ENCODE assay signal across 7 cellular contexts in the genomic region with DNA sequence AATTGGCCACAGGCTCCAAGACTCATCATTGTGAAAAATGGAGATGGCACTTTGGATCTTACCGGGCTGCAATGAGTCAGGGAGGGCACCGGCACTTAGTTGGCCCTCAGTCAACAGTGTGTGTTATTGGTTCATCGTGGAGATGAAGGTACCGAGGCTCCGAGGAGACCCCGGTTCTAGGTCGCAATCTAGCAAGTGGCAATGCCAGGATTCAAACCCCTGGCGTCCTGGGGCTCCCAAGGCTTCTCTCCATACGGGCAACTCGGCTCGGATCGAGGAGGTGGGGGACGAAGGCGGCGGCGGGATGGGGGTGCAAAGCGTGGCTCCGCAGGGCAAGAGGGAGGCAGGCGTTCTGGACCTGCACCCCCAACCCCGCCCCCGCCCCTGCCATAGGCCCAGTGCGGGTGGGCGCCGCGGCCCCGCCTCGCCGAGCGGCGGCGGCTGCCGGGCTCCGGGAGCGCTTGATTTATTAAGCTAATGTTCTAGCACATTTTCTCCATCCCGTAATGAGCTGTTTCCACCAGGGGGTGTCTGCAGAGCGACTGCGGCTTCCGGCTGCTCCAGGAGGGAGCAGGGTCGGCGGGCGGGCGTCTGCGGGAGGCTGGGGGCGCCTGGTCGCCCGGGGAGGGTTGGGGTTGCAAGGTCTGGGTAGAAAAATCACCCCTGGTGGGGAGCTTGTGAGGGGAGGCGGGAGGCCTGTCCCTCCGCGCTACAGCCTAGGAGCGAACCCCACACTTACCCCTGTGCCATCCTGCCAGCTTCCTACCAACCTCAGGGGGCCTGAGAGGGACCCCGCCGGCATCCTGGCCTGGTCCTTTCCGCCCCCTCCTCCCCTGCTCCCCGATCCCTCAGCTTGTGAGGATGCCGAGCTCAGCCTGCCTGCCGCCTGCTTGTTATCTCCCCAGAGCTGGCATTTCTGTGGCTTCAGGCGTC. TPM values are rescaled to one million over a fixed set of nuclear protein-coding genes. Genes with fewer than 3 reads are reported as not detected.
DNase-seq lines count a peak whose midpoint lies in the region; ATAC-seq and TF ChIP-seq lines count a peak whose summit lies in the region.

No MANE protein-coding gene starts in this region.

- peak overlapping the region; percentile 70 for H2AFZ ChIP-seq in osteoblast (ENCODE audit: low read length)

- H3K79me2 ChIP-seq in DOHH2 (ENCODE audit: control insufficient read depth, low read length) (no peaks in the 10 kb centered on the region), osteoblast (ENCODE audit: insufficient read depth, low read length) (no peaks in the 10 kb centered on the region)

- no peaks in the 10 kb centered on the region for H4K20me1 ChIP-seq in DOHH2 (ENCODE audit: control insufficient read depth, insufficient read depth, low read depth, low read length)
- no peaks in the 10 kb centered on the region for H4K20me1 ChIP-seq in osteoblast (ENCODE audit: insufficient read depth, low read length)

- WGBS in gastroesophageal sphincter (ENCODE audit: low coverage in 1 of 2), 2 donors: 0 to 60% methylated on average over 2 to 4 of the region's 57 CpGs

- H3K36me3 ChIP-seq in DOHH2 (ENCODE audit: control insufficient read depth, low read length) (no peaks in the 10 kb centered on the region), gastroesophageal sphincter (no peaks in the 10 kb centered on the region), osteoblast (ENCODE audit: insufficient read depth, low read length) (no peaks in the 10 kb centered on the region)

- H3K9me3 ChIP-seq in DOHH2 (ENCODE audit: control insufficient read depth, insufficient read depth, low read length): no peaks in the 10 kb centered on the region
- peaks cover 0 to 5% (median 0%) of the 10 kb centered on the region in 3 donors for H3K9me3 ChIP-seq in gastroesophageal sphincter
- no peaks in the 10 kb centered on the region for H3K9me3 ChIP-seq in osteoblast (ENCODE audit: low read depth, low read length)

- no peak for TF ChIP-seq POLR2A in gastroesophageal sphincter (IDR thresholded peaks at IDR 0.05)

- H3K4me3 ChIP-seq in DOHH2 (ENCODE audit: low read length) (no peak overlapping the region), gastroesophageal sphincter (peak overlapping the region; percentile 22 to 52), osteoblast (ENCODE audit: insufficient read depth, low read length) (peak overlapping the region; percentile 61)

- TF ChIP-seq EP300 in gastroesophageal sphincter (IDR thresholded peaks at IDR 0.05): no peak

- peaks cover 36% of the 10 kb centered on the region for H3K27me3 ChIP-seq in DOHH2 (ENCODE audit: control insufficient read depth, low read length)
- H3K27me3 ChIP-seq in gastroesophageal sphincter: peaks cover 12% of the 10 kb centered on the region
- peaks cover 47% of the 10 kb centered on the region for H3K27me3 ChIP-seq in osteoblast (ENCODE audit: insufficient read depth, low read length)

- TF ChIP-seq CTCF in DOHH2 (IDR thresholded peaks at IDR 0.05; ENCODE audit: low read depth, low read length, poor library complexity, severe bottlenecking) (peak; percentile 22), gastroesophageal sphincter (IDR thresholded peaks at IDR 0.05) (peak in 3 of 4 experiments; percentile 56 to 74 (median 64)), osteoblast (IDR thresholded peaks at IDR 0.05; ENCODE audit: extremely low read depth, low read depth, low read length) (peak; percentile 31)

- ATAC-seq in gastroesophageal sphincter: peak; percentile 81
- no peak for ATAC-seq in HG03439 (IDR thresholded peaks at IDR 0.05; ENCODE audit: unreplicated experiment)
- no peak for ATAC-seq in HG03108 (IDR thresholded peaks at IDR 0.05; ENCODE audit: unreplicated experiment)

- H3F3A ChIP-seq in DOHH2 (ENCODE audit: control insufficient read depth, insufficient read depth): no peaks in the 10 kb centered on the region

- H3K4me1 ChIP-seq in DOHH2 (ENCODE audit: control insufficient read depth, low read length) (peaks cover 17% of the 10 kb centered on the region), gastroesophageal sphincter (peaks cover 0 to 17% (median 13%) of the 10 kb centered on the region in 3 donors), osteoblast (ENCODE audit: insufficient read depth, low read length) (peaks cover 6% of the 10 kb centered on the region)

- no peaks in the 10 kb centered on the region for H3K9me2 ChIP-seq in DOHH2 (replicated peaks; ENCODE audit: control insufficient read depth, low read length)

- DNase-seq in M059J (ENCODE audit: low read depth) (peak; percentile 44), osteoblast (ENCODE audit: insufficient read length, low spot score, missing footprints) (peak; percentile 92)
- peak; percentile 47 to 59 for DNase-seq in activated T-cell treated with anti-CD3 and anti-CD28 coated beads, Interleukin-2, amount 50 U/mL, for 48 hours

- no peak overlapping the region for H3K27ac ChIP-seq in DOHH2 (ENCODE audit: low read depth, low read length)
- H3K27ac ChIP-seq in gastroesophageal sphincter: peak overlapping the region in 3 of 4 donors; percentile 31 to 48 (median 44)
- H3K27ac ChIP-seq in osteoblast (ENCODE audit: low read depth, low read length): no peak overlapping the region

- H3K4me2 ChIP-seq in DOHH2 (ENCODE audit: low read length): no peak overlapping the region
- H3K4me2 ChIP-seq in osteoblast (ENCODE audit: insufficient read depth, low read length): peak overlapping the region; percentile 76

RNA-seq across cellular contexts. Expression of a gene that starts 48.7 kb away (rescaled TPM):
- 0.64 and 0.66 TPM in 2 replicates for total RNA-seq in M059J (2014; rRNA removed; shearing (Covaris generic))
- 10 to 100 TPM in 3 of 4 donors, 1 to 10 TPM in 1; 4.4 to 40.5 (median 10.9) TPM for total RNA-seq in gastroesophageal sphincter
- total RNA-seq in osteoblast: 2.9 and 3.8 TPM in 2 replicates

Comparison
In these comparisons a context has a peak if more than half of its experiments do, and no peak if none do; other contexts are left out.
1. H3K27ac ChIP-seq: peak in gastroesophageal sphincter (3 of 4); none in DOHH2 (single experiment) and osteoblast (single experiment).
2. Peak in every context shown above with its lines, with median percentiles within 50 percentile points of each other: CTCF ChIP-seq and DNase-seq.